8 cellular contexts compared by ENCODE assay signal in genomic region chr1:206864939-206865671, GRCh38. TPM values are rescaled to one million over a fixed set of nuclear protein-coding genes. Genes with fewer than 3 reads are reported as not detected.
DNase-seq lines count a peak whose midpoint lies in the region; ATAC-seq, FAIRE-seq and TF ChIP-seq lines count a peak whose summit lies in the region.

TSS of gene IL20 (plus strand) at chr1:206865623. CDS start at chr1:206865853, 230 bp downstream.

- no peak for DNase-seq in GM12892 (ENCODE audit: insufficient read length)
- DNase-seq in NCI-H2171 (lab: John Stamatoyannopoulos, UW), result peak; percentile 7
- DNase-seq in activated CD4-positive, alpha-beta T cell treated with anti-CD3 and anti-CD28 coated beads, Interleukin-2, amount 50 U/mL, for 1 hour, result peak; percentile 90
- peak; percentile 84 for DNase-seq in ecto neural progenitor cell (ENCODE audit: low spot score)
- DNase-seq in medulla oblongata (ENCODE audit: extremely low spot score), result peak; percentile 64
- peak; percentile 74 to 77 for DNase-seq in stimulated activated CD8-positive, alpha-beta memory T cell treated with anti-CD3 and anti-CD28 coated beads, Interleukin-2, amount 100 ng/mL, for 1 hour (ENCODE audit: low read depth in 2 of 2)

- FAIRE-seq in GM12892 (lab: Jason Lieb, UNC), result peak; percentile 67

- H3K27ac ChIP-seq in 22Rv1, result no peak within 1 kb of the TSS

- ATAC-seq in GM19455 (IDR thresholded peaks at IDR 0.05; ENCODE audit: unreplicated experiment), result no peak

- peak; percentile 99 for TF ChIP-seq CTCF in 22Rv1 (IDR thresholded peaks at IDR 0.05)

- TF ChIP-seq POLR2A in GM12892 (IDR thresholded peaks at IDR 0.05; ENCODE audit: low read depth, low read length), result no peak

RNA-seq across cellular contexts. Expression of gene IL20, which starts in this region (rescaled TPM):
- not detected for polyA plus RNA-seq in GM12892 (2012; ENCODE audit: missing spikeins)
